Comparison of ENCODE assay signal across 14 cellular contexts in the genomic region with DNA sequence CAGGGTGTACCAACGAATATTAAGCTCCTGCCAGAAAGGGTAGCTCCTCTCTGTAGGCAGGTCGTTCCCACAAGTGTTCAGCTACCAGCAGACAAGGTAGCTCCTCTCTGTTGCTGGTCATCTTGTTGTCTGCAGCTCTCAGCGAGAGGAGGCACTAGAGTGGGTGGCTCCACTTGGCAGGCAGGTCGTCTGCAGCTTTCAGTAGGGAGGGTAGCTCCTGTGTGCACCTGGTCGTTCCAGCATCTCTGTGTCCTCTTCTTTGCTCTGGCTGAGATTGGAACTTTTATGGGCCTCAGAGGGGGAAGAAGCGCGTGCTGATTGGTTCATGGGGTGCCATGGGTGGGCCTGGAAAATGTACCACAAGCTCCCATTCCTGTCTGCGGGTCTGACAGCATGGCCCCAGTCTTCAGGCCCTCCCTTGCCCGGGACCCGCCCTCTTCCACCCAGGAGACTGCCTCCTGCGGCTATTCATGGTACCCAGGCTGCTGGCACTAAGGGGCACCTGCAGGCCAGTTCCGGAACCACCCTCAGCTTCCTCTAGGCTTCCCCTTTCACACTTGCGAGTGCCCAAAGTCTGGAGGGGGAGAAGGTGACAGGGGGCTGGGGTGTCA.
A peak's percentile ranks its signal among the peaks of the same experiment; 100 is the strongest.
DNase-seq lines count a peak whose midpoint lies in the region; ATAC-seq and TF ChIP-seq lines count a peak whose summit lies in the region.
"Had no signal": no experiment of that assay in that cellular context is flagged by ENCODE, and none has a peak within 500 bp of the region (broad histone marks: within the 10 kb centered on the region; RNA-seq: fewer than 3 reads in every experiment).

No MANE protein-coding gene starts in this region.

- no peaks in the 10 kb centered on the region for H3K36me3 Mint-ChIP-seq in naive thymus-derived CD4-positive, alpha-beta T cell
- H3K36me3 Mint-ChIP-seq in stimulated activated memory B cell treated with anti-CD40 and anti-IgM and Interleukin-4, amounts not matched to agents 10 μg/mL and 1 μg/mL and 100 μg/mL, for 72 hours = no peaks in the 10 kb centered on the region

- H3K4me1 ChIP-seq in RWPE2 (ENCODE audit: insufficient read depth, poor library complexity, severe bottlenecking) (no peaks in the 10 kb centered on the region), right atrium auricular region (no peaks in the 10 kb centered on the region)
- no peaks in the 10 kb centered on the region for H3K4me1 ChIP-seq in naive thymus-derived CD4-positive, alpha-beta T cell (ENCODE audit: control insufficient read depth in 2 of 2, insufficient read depth in 2 of 2, low read length in 2 of 2)

- CTCF ChIA-PET in naive thymus-derived CD4-positive, alpha-beta T cell (lab: Charles Lee) = no interaction called here

- H3K27me3 Mint-ChIP-seq in naive thymus-derived CD4-positive, alpha-beta T cell = peaks cover 0 to 9% (median 0%) of the 10 kb centered on the region in 5 donors
- H3K27me3 Mint-ChIP-seq in stimulated activated memory B cell treated with anti-CD40 and anti-IgM and Interleukin-4, amounts not matched to agents 10 μg/mL and 1 μg/mL and 100 μg/mL, for 72 hours = no peaks in the 10 kb centered on the region

- no peaks in the 10 kb centered on the region for H3K4me1 Mint-ChIP-seq in naive thymus-derived CD4-positive, alpha-beta T cell
- no peaks in the 10 kb centered on the region for H3K4me1 Mint-ChIP-seq in stimulated activated memory B cell treated with anti-CD40 and anti-IgM and Interleukin-4, amounts not matched to agents 10 μg/mL and 1 μg/mL and 100 μg/mL, for 72 hours

- intact Hi-C loops in naive thymus-derived CD4-positive, alpha-beta T cell (cut with micrococcal nuclease) = no loop called here

- H3K36me3 ChIP-seq in RWPE2 (ENCODE audit: low read depth) = no peaks in the 10 kb centered on the region
- no peaks in the 10 kb centered on the region for H3K36me3 ChIP-seq in naive thymus-derived CD4-positive, alpha-beta T cell (ENCODE audit: control insufficient read depth in 2 of 3, insufficient read depth in 3 of 3, low read length in 3 of 3)
- no peaks in the 10 kb centered on the region for H3K36me3 ChIP-seq in right atrium auricular region
- H3K36me3 ChIP-seq: MG63, thoracic aorta had no signal

- H3K27me3 ChIP-seq in RWPE2 (ENCODE audit: insufficient read depth, poor library complexity, severe bottlenecking) (no peaks in the 10 kb centered on the region), right atrium auricular region (no peaks in the 10 kb centered on the region)
- no peaks in the 10 kb centered on the region for H3K27me3 ChIP-seq in naive thymus-derived CD4-positive, alpha-beta T cell (ENCODE audit: control insufficient read depth in 2 of 2, insufficient read depth in 2 of 2, low read length in 2 of 2)
- H3K27me3 ChIP-seq: MG63 had no signal

- TF ChIP-seq CTCF in RWPE2 (IDR thresholded peaks at IDR 0.05; ENCODE audit: poor library complexity, severe bottlenecking) (no peak), right atrium auricular region (IDR thresholded peaks at IDR 0.05) (no peak)

- H3K4me3 ChIP-seq in RWPE2 (ENCODE audit: severe bottlenecking) = no peak overlapping the region
- no peak overlapping the region for H3K4me3 ChIP-seq in naive thymus-derived CD4-positive, alpha-beta T cell (ENCODE audit: low read length)
- H3K4me3 ChIP-seq in right atrium auricular region = no peak overlapping the region
- H3K4me3 ChIP-seq: MG63 had no signal

- peak; percentile 31 for DNase-seq in COR-L47 (lab: John Stamatoyannopoulos, UW)
- DNase-seq in NCI-H1436 (lab: John Stamatoyannopoulos, UW) = peak; percentile 78
- DNase-seq in RWPE2 (ENCODE audit: low spot score) = no peak
- no peak for DNase-seq in naive thymus-derived CD4-positive, alpha-beta T cell
- no peak for DNase-seq in right atrium auricular region (ENCODE audit: low spot score)
- DNase-seq in DMS114 treated with DMSO at 0.1 percent for 48 hours (lab: John Stamatoyannopoulos, UW; ENCODE audit: unreplicated experiment) = no peak
- DNase-seq: activated CD4-positive, CD25-positive, alpha-beta regulatory T cell; activated naive CD4-positive, alpha-beta T cell treated with Interleukin-2 at 50 U/mL for 16 hours; DND-41; effector CD8-positive, alpha-beta T cell had no signal

- peak; percentile 21; the same call in 1 of the 3 replicates for ATAC-seq in RWPE2 (ENCODE audit: low read depth)
- peak; percentile 20 for ATAC-seq in naive thymus-derived CD4-positive, alpha-beta T cell
- ATAC-seq in GM21619 (IDR thresholded peaks at IDR 0.05; ENCODE audit: unreplicated experiment) = no peak
- no peak for ATAC-seq in stimulated activated memory B cell treated with anti-CD40 and anti-IgM and Interleukin-4, amounts not matched to agents 10 μg/mL and 1 μg/mL and 100 μg/mL, for 72 hours

- H3K27ac Mint-ChIP-seq in naive thymus-derived CD4-positive, alpha-beta T cell = no peak overlapping the region
- H3K27ac Mint-ChIP-seq in stimulated activated memory B cell treated with anti-CD40 and anti-IgM and Interleukin-4, amounts not matched to agents 10 μg/mL and 1 μg/mL and 100 μg/mL, for 72 hours = no peak overlapping the region

- POLR2A ChIA-PET in naive thymus-derived CD4-positive, alpha-beta T cell (lab: Charles Lee) = no interaction called here

- H3K9me3 ChIP-seq in RWPE2 (ENCODE audit: severe bottlenecking) = no peaks in the 10 kb centered on the region
- H3K9me3 ChIP-seq in naive thymus-derived CD4-positive, alpha-beta T cell (ENCODE audit: control insufficient read depth in 2 of 3, low read length in 3 of 3) = peaks cover 0 to 4% (median 0%) of the 10 kb centered on the region in 3 experiments
- no peaks in the 10 kb centered on the region for H3K9me3 ChIP-seq in right atrium auricular region
- H3K9me3 ChIP-seq: MG63, thoracic aorta had no signal

- H3K27ac ChIP-seq in RWPE2 (ENCODE audit: poor library complexity, severe bottlenecking) (no peak overlapping the region), right atrium auricular region (no peak overlapping the region)
- no peak overlapping the region for H3K27ac ChIP-seq in naive thymus-derived CD4-positive, alpha-beta T cell (ENCODE audit: low read depth, low read length)
- H3K27ac ChIP-seq: thoracic aorta had no signal

- H3K9me3 Mint-ChIP-seq in naive thymus-derived CD4-positive, alpha-beta T cell = peaks cover 0 to 10% (median 1%) of the 10 kb centered on the region in 11 donors
- peaks cover 8% of the 10 kb centered on the region for H3K9me3 Mint-ChIP-seq in stimulated activated memory B cell treated with anti-CD40 and anti-IgM and Interleukin-4, amounts not matched to agents 10 μg/mL and 1 μg/mL and 100 μg/mL, for 72 hours

- H3K4me3 Mint-ChIP-seq in naive thymus-derived CD4-positive, alpha-beta T cell = no peak overlapping the region
- H3K4me3 Mint-ChIP-seq in stimulated activated memory B cell treated with anti-CD40 and anti-IgM and Interleukin-4, amounts not matched to agents 10 μg/mL and 1 μg/mL and 100 μg/mL, for 72 hours = no peak overlapping the region

Comparison
In these comparisons a context has a peak if more than half of its experiments do, and no peak if none do; other contexts are left out.
1. DNase-seq: peak in COR-L47 (single experiment) and NCI-H1436 (single experiment); none in RWPE2 (single experiment), naive thymus-derived CD4-positive, alpha-beta T cell (0 of 9), right atrium auricular region (single experiment) and DMS114 treated with DMSO at 0.1 percent for 48 hours (single experiment).
2. ATAC-seq: peak in RWPE2 (single experiment) and naive thymus-derived CD4-positive, alpha-beta T cell (single experiment); none in GM21619 (single experiment) and stimulated activated memory B cell treated with anti-CD40 and anti-IgM and Interleukin-4, amounts not matched to agents 10 μg/mL and 1 μg/mL and 100 μg/mL, for 72 hours (single experiment).